ENCODE assay signal across 8 cellular contexts in genomic region chr5:32027717-32028321, GRCh38.
A peak's percentile ranks its signal among the peaks of the same experiment; 100 is the strongest.
DNase-seq lines count a peak whose midpoint lies in the region; ATAC-seq, FAIRE-seq and TF ChIP-seq lines count a peak whose summit lies in the region.
"Had no signal": no experiment of that assay in that cellular context is flagged by ENCODE, and none has a peak within 500 bp of the region (broad histone marks: within the 10 kb centered on the region; RNA-seq: fewer than 3 reads in every experiment).

No MANE protein-coding gene starts in this region.

- no peaks in the 10 kb centered on the region for H3K9me3 Mint-ChIP-seq in CD4-positive, alpha-beta memory T cell
- H3K9me3 Mint-ChIP-seq: activated B cell treated with CpG ODN at 0.5 μM for 24 hours had no signal

- H3K9ac ChIP-seq in mammary epithelial cell (ENCODE audit: insufficient read depth, low read length) = no peak overlapping the region
- no peak overlapping the region for H3K9ac ChIP-seq in keratinocyte (ENCODE audit: control insufficient read depth, extremely low read depth, insufficient read depth, low read length)

- no peaks in the 10 kb centered on the region for H3K36me3 Mint-ChIP-seq in CD4-positive, alpha-beta memory T cell

- WGBS in mammary epithelial cell (ENCODE audit: low coverage, missing lambda C conversion rate) = 29% methylated on average over 9 of the region's 9 CpGs
- 18% methylated on average over 9 of the region's 9 CpGs for WGBS in suprapubic skin

- H3K36me3 ChIP-seq in MG63 (no peaks in the 10 kb centered on the region), mammary epithelial cell (ENCODE audit: insufficient read depth, low read length) (no peaks in the 10 kb centered on the region), keratinocyte (ENCODE audit: control insufficient read depth in 2 of 2, extremely low read depth in 1 of 2, insufficient read depth in 2 of 2, low read length in 2 of 2) (no peaks in the 10 kb centered on the region), suprapubic skin (no peaks in the 10 kb centered on the region)
- no peaks in the 10 kb centered on the region for H3K36me3 ChIP-seq in CD4-positive, alpha-beta memory T cell (ENCODE audit: insufficient read depth, low read length)

- H3K27me3 ChIP-seq in MG63 (no peaks in the 10 kb centered on the region), mammary epithelial cell (ENCODE audit: insufficient read depth, low read length) (peaks cover 3% of the 10 kb centered on the region), keratinocyte (ENCODE audit: control insufficient read depth, extremely low read depth, insufficient read depth, low read length) (no peaks in the 10 kb centered on the region), suprapubic skin (no peaks in the 10 kb centered on the region)
- H3K27me3 ChIP-seq in CD4-positive, alpha-beta memory T cell (ENCODE audit: insufficient read depth, low read length) = no peaks in the 10 kb centered on the region

- no peak for TF ChIP-seq POLR2A in suprapubic skin (IDR thresholded peaks at IDR 0.05)

- no peaks in the 10 kb centered on the region for H3K79me2 ChIP-seq in mammary epithelial cell (ENCODE audit: insufficient read depth, low read length)
- H3K79me2 ChIP-seq in keratinocyte (ENCODE audit: control insufficient read depth, insufficient read depth, low read length) = no peaks in the 10 kb centered on the region

- peaks cover 4% of the 10 kb centered on the region for H3K9me1 ChIP-seq in keratinocyte (ENCODE audit: control insufficient read depth, extremely low read depth, insufficient read depth, low read length)

- peaks cover 2% of the 10 kb centered on the region in 2 donors for H3K27me3 Mint-ChIP-seq in CD4-positive, alpha-beta memory T cell

- H3K4me3 ChIP-seq in MG63 (no peak overlapping the region), mammary epithelial cell (replicated peaks in 1 of 3; ENCODE audit: insufficient read depth in 1 of 3, low read depth in 2 of 3, low read length in 3 of 3) (no peak overlapping the region), keratinocyte (ENCODE audit: control insufficient read depth in 2 of 3, extremely low read depth in 1 of 3, insufficient read depth in 2 of 3, low read depth in 1 of 3, low read length in 3 of 3) (no peak overlapping the region), suprapubic skin (peak overlapping the region; percentile 15)
- no peak overlapping the region for H3K4me3 ChIP-seq in CD4-positive, alpha-beta memory T cell (ENCODE audit: low read length in 2 of 2)

- CTCF ChIA-PET in mammary epithelial cell (lab: Charles Lee; ENCODE audit: low non-redundant PET) = no interaction called here
- CTCF ChIA-PET in CD4-positive, alpha-beta memory T cell (lab: Charles Lee; ENCODE audit: partially characterized antibody) = interaction anchor here (0.8 kb wide), 1 partner anchor 47 kb away, joined by 3 read pairs; no protein-coding TSS in a partner anchor

- DNase-seq in MG63 (peak; percentile 88), mammary epithelial cell (peak; percentile 91), keratinocyte (ENCODE audit: low read depth, low spot score) (no peak), suprapubic skin (ENCODE audit: low spot score in 2 of 2) (peak in 1 of 2 donors; percentile 73)
- no peak for DNase-seq in CD4-positive, alpha-beta memory T cell
- DNase-seq: activated B cell treated with CpG ODN at 0.5 μM for 24 hours had no signal

- H3K27ac ChIP-seq in mammary epithelial cell (ENCODE audit: insufficient read depth, low read depth, low read length) (no peak overlapping the region), keratinocyte (ENCODE audit: control insufficient read depth, insufficient read depth, low read length) (peak overlapping the region; percentile 34), suprapubic skin (peak overlapping the region; percentile 55)
- no peak overlapping the region for H3K27ac ChIP-seq in CD4-positive, alpha-beta memory T cell (ENCODE audit: low read depth, low read length)

- H3K27ac Mint-ChIP-seq in CD4-positive, alpha-beta memory T cell = no peak overlapping the region
- H3K27ac Mint-ChIP-seq: activated B cell treated with CpG ODN at 0.5 μM for 24 hours had no signal

- intact Hi-C loops in mammary epithelial cell (cut with micrococcal nuclease) = no loop called here
- intact Hi-C loops in CD4-positive, alpha-beta memory T cell (cut with micrococcal nuclease) = no loop called here

- H2AFZ ChIP-seq in mammary epithelial cell (ENCODE audit: low read depth, low read length) = no peak overlapping the region
- H2AFZ ChIP-seq in keratinocyte (ENCODE audit: control insufficient read depth, low read length) = no peak overlapping the region

- no peaks in the 10 kb centered on the region for H3K9me3 ChIP-seq in MG63
- no peaks in the 10 kb centered on the region for H3K9me3 ChIP-seq in mammary epithelial cell (replicated peaks; ENCODE audit: insufficient read depth, low read length)
- no peaks in the 10 kb centered on the region for H3K9me3 ChIP-seq in keratinocyte (ENCODE audit: control insufficient read depth, low read depth, low read length)
- no peaks in the 10 kb centered on the region for H3K9me3 ChIP-seq in suprapubic skin
- no peaks in the 10 kb centered on the region for H3K9me3 ChIP-seq in CD4-positive, alpha-beta memory T cell (ENCODE audit: control insufficient read depth in 1 of 2, low read length in 2 of 2)

- H3K4me1 ChIP-seq in mammary epithelial cell (ENCODE audit: insufficient read depth, low read length) (peaks cover 30% of the 10 kb centered on the region), keratinocyte (ENCODE audit: control insufficient read depth, extremely low read depth, insufficient read depth, low read length) (peaks cover 46% of the 10 kb centered on the region), suprapubic skin (peaks cover 29% of the 10 kb centered on the region)
- H3K4me1 ChIP-seq in CD4-positive, alpha-beta memory T cell (ENCODE audit: insufficient read depth, low read length) = peaks cover 4% of the 10 kb centered on the region

- no peaks in the 10 kb centered on the region for H4K20me1 ChIP-seq in mammary epithelial cell (ENCODE audit: insufficient read depth, low read length)
- no peaks in the 10 kb centered on the region for H4K20me1 ChIP-seq in keratinocyte (ENCODE audit: control insufficient read depth, extremely low read depth, insufficient read depth, low read length)

- no peak for TF ChIP-seq CTCF in mammary epithelial cell (conservative IDR thresholded peaks at IDR 0.05 in 1 of 2, IDR thresholded peaks at IDR 0.05 in 1 of 2; ENCODE audit: extremely low read depth in 1 of 2, insufficient read depth in 1 of 2, low read depth in 1 of 2, low read length in 2 of 2)
- TF ChIP-seq CTCF in keratinocyte (optimal IDR thresholded peaks at IDR 0.05 in 1 of 3, IDR thresholded peaks at IDR 0.05 in 1 of 3, conservative IDR thresholded peaks at IDR 0.05 in 1 of 3; ENCODE audit: extremely low read depth in 1 of 3, insufficient read depth in 2 of 3, low read length in 3 of 3) = no peak
- TF ChIP-seq CTCF in suprapubic skin (IDR thresholded peaks at IDR 0.05) = no peak

- POLR2A ChIA-PET in CD4-positive, alpha-beta memory T cell (lab: Charles Lee; ENCODE audit: partially characterized antibody) = no interaction called here

- ATAC-seq in HG03521 (IDR thresholded peaks at IDR 0.05; ENCODE audit: unreplicated experiment) (no peak), HG03571 (IDR thresholded peaks at IDR 0.05; ENCODE audit: unreplicated experiment) (no peak)

- no TSS peak for BruUV-seq in mammary epithelial cell (replicated peaks; lab: Mats Ljungman, UMichigan)

- in situ Hi-C loops in mammary epithelial cell (cut with MboI; ENCODE audit: low sequenced_read_pairs in 2 of 2) = no loop called here

- no peak overlapping the region for H3K4me3 Mint-ChIP-seq in CD4-positive, alpha-beta memory T cell
- H3K4me3 Mint-ChIP-seq: activated B cell treated with CpG ODN at 0.5 μM for 24 hours had no signal

- TF ChIP-seq EP300 in suprapubic skin (IDR thresholded peaks at IDR 0.05) = no peak

- peak; percentile 99 for FAIRE-seq in keratinocyte (lab: Jason Lieb, UNC)

- H3K4me2 ChIP-seq in mammary epithelial cell (ENCODE audit: insufficient read depth, low read depth, low read length) = peak overlapping the region; percentile 47
- peak overlapping the region; percentile 52 for H3K4me2 ChIP-seq in keratinocyte (ENCODE audit: control insufficient read depth, extremely low read depth, insufficient read depth, low read depth, low read length)

- peaks cover 2 to 7% (median 3%) of the 10 kb centered on the region in 4 donors for H3K4me1 Mint-ChIP-seq in CD4-positive, alpha-beta memory T cell
- H3K4me1 Mint-ChIP-seq: activated B cell treated with CpG ODN at 0.5 μM for 24 hours had no signal

- dilution Hi-C loops in mammary epithelial cell (cut with HindIII; ENCODE audit: low sequenced_read_pairs) (no loop called here), keratinocyte (cut with MboI; ENCODE audit: extremely low pct_ligation_motif_present, low sequenced_read_pairs) (no loop called here)

Comparison
In these comparisons a context has a peak if more than half of its experiments do, and no peak if none do; other contexts are left out.
1. DNase-seq: peak in MG63 (single experiment) and mammary epithelial cell (single experiment); none in keratinocyte (single experiment) and CD4-positive, alpha-beta memory T cell (0 of 5).
2. H3K27ac ChIP-seq: peak in keratinocyte (single experiment) and suprapubic skin (single experiment); none in mammary epithelial cell (single experiment) and CD4-positive, alpha-beta memory T cell (single experiment).